Comparison of ENCODE assay signal across 2 cellular contexts in the genomic region with DNA sequence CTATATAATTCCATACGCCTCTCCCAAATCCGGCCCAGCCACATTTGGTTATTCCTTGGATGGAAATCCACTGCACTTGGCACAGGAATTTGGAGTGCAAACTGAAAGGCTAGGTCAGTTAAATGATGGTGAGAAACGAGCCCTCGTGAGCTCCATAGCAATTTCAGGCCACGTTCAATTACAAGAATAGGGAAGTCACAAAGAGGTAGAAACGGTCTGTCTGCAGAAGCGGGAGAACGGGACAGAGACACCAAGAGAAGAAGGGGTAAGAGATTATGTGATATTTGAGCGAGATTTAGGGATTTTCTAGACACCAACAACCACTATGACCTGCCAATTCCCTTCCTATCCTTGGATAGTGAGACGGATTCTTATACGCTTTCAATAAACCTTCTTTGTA.
TF ChIP-seq lines count a peak whose summit lies in the region.

No MANE protein-coding gene starts in this region.

TF ChIP-seq in K562, 482 proteins besides CTCF, POLR2A, EP300 and RAD21:
- TF ChIP-seq SRSF7 (optimal IDR thresholded peaks at IDR 0.05; ENCODE audit: low read depth, low read length) (no peak), L3MBTL2 (IDR thresholded peaks at IDR 0.05) (peak; percentile 28; the same call in 1 of the 2 replicates), U2AF2 (optimal IDR thresholded peaks at IDR 0.05; ENCODE audit: low read depth, low read length) (no peak), ZNF175 (CRISPR knock-in tag; IDR thresholded peaks at IDR 0.05; ENCODE audit: low read depth) (no peak), SPI1 (IDR thresholded peaks at IDR 0.05; ENCODE audit: borderline replicate concordance, low read depth, low read length) (peak; percentile 65; the same call in 1 of the 2 replicates)

TF ChIP-seq in GM12891, 5 proteins besides CTCF, POLR2A, EP300 and RAD21:
- no peak for TF ChIP-seq POLR2AphosphoS5 (IDR thresholded peaks at IDR 0.05; ENCODE audit: low read depth, low read length)
- TF ChIP-seq SPI1 (IDR thresholded peaks at IDR 0.05; ENCODE audit: low read depth, low read length) = no peak
- TF ChIP-seq PAX5 (IDR thresholded peaks at IDR 0.05; ENCODE audit: insufficient read depth, low read length, severe bottlenecking) = no peak
- no peak for TF ChIP-seq TAF1 (IDR thresholded peaks at IDR 0.05; ENCODE audit: low read depth, low read length)
- no peak for TF ChIP-seq POU2F2 (IDR thresholded peaks at IDR 0.05; ENCODE audit: low read depth, low read length)
